In the genomic region with DNA sequence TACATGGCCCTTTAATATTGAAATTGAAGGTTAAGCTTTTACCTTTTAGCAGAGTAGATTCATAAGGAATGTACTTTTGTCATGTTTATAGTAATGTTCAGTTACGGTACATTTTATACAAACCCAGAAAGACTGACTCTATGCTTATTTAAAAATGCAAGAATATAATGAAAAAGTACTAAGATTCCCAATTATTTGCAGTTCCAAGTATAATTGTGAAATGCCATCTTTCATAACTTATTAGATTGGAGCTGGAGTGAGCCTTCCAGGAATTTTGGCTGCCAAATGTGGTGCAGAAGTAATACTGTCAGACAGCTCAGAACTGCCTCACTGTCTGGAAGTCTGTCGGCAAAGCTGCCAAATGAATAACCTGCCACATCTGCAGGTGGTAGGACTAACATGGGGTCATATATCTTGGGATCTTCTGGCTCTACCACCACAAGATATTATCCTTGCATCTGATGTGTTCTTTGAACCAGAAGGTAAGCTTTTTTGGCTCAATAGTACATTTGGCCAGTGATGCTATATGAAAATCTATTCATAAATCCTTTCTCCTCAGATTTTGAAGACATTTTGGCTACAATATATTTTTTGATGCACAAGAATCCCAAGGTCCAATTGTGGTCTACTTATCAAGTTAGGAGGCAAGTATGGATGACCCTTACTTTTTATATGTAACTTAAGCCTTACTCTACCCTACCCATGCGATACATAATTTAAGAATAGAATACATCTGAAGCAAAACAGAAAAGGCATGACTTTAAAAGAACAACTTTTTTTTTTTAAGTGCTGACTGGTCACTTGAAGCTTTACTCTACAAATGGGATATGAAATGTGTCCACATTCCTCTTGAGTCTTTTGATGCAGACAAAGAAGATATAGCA, we compare ENCODE assay signal across 8 cellular contexts. TPM values are rescaled to one million over a fixed set of nuclear protein-coding genes. Genes with fewer than 3 reads are reported as not detected.
DNase-seq lines count a peak whose midpoint lies in the region; ATAC-seq, FAIRE-seq and TF ChIP-seq lines count a peak whose summit lies in the region.

No MANE protein-coding gene starts in this region.

- no peak overlapping the region for H3K18ac ChIP-seq in mesenchymal stem cell (ENCODE audit: low read depth in 1 of 2, low read length in 2 of 2)

- H4K20me1 ChIP-seq in GM23338 (replicated peaks; ENCODE audit: insufficient read depth) = peaks cover 38% of the 10 kb centered on the region

- H3K27me3 ChIP-seq in GM23338 (ENCODE audit: insufficient read depth) (no peaks in the 10 kb centered on the region), mesenchymal stem cell (ENCODE audit: control insufficient read depth in 1 of 2, insufficient read depth in 1 of 2, low read length in 2 of 2) (no peaks in the 10 kb centered on the region)

- 100% methylated on average over 1 of the region's 3 CpGs for WGBS in mesenchymal stem cell

- H3K9ac ChIP-seq in mesenchymal stem cell (ENCODE audit: low read length) = peak overlapping the region; percentile 95
- no peak overlapping the region for H3K9ac ChIP-seq in kidney (ENCODE audit: low read length in 2 of 2)

- H2BK120ac ChIP-seq in mesenchymal stem cell (ENCODE audit: low read depth, low read length) = no peak overlapping the region

- no peak for ATAC-seq in GM23338
- ATAC-seq in GM18909 (IDR thresholded peaks at IDR 0.05; ENCODE audit: poor library complexity, unreplicated experiment) = no peak

- H2AK5ac ChIP-seq in mesenchymal stem cell (ENCODE audit: low read length, severe bottlenecking) = no peak overlapping the region

- H3K27me3 Mint-ChIP-seq in CD14-positive monocyte (ENCODE audit: low read depth in 3 of 3) (peaks cover 0 to 2% (median 2%) of the 10 kb centered on the region in 3 donors), GM23338 (ENCODE audit: insufficient read depth, low read depth, poor library complexity) (peaks cover 23% of the 10 kb centered on the region)
- no peaks in the 10 kb centered on the region for H3K27me3 Mint-ChIP-seq in activated CD4-positive, alpha-beta memory T cell treated with anti-CD3 and anti-CD28 coated beads, Interleukin-2, amount 10 ng/mL, durations not matched to agents 7 days and 5 days

- H3K9me2 ChIP-seq in GM23338 (ENCODE audit: insufficient read depth) = no peaks in the 10 kb centered on the region

- H3K27ac Mint-ChIP-seq in CD14-positive monocyte (peak overlapping the region in 5 of 7 donors; percentile 11 to 98 (median 15)), GM23338 (no peak overlapping the region)
- peak overlapping the region; percentile 91 for H3K27ac Mint-ChIP-seq in activated CD4-positive, alpha-beta memory T cell treated with anti-CD3 and anti-CD28 coated beads, Interleukin-2, amount 10 ng/mL, durations not matched to agents 7 days and 5 days

- H2AFZ ChIP-seq in GM23338 (no peak overlapping the region), mesenchymal stem cell (ENCODE audit: low read depth, low read length) (no peak overlapping the region)

- peak overlapping the region; percentile 97; the same call in 1 of the 2 replicates for H3K4me3 ChIP-seq in GM23338
- H3K4me3 ChIP-seq in mesenchymal stem cell (ENCODE audit: insufficient read depth in 1 of 2, low read depth in 1 of 2, low read length in 2 of 2) = peak overlapping the region in 1 of 2 experiments; percentile 95
- H3K4me3 ChIP-seq in kidney (ENCODE audit: low read length in 2 of 2) = peak overlapping the region in 1 of 2 donors; percentile 95

- no peak for FAIRE-seq in kidney (lab: Jason Lieb, UNC)

- H3K36me3 ChIP-seq in GM23338 (ENCODE audit: insufficient read depth) (peaks cover 37% of the 10 kb centered on the region), mesenchymal stem cell (ENCODE audit: control insufficient read depth in 1 of 2, insufficient read depth in 2 of 2, low read depth in 1 of 2, low read length in 2 of 2) (peaks cover 12 to 63% of the 10 kb centered on the region in 2 experiments), kidney (ENCODE audit: control insufficient read depth in 1 of 2, insufficient read depth in 2 of 2, low read length in 2 of 2) (peaks cover 23 to 47% of the 10 kb centered on the region in 2 donors)

- H3K23ac ChIP-seq in mesenchymal stem cell (ENCODE audit: low read length in 2 of 2) = no peak overlapping the region

- intact Hi-C loops in CD14-positive monocyte (cut with micrococcal nuclease) = loop anchor here in 1 of 2 donors (10.0 kb wide), 1 partner anchor 468 kb away; a partner anchor contains a TSS
- intact Hi-C loops in kidney (cut with DNase I) = no loop called here

- no peak overlapping the region for H3K4me3 Mint-ChIP-seq in CD14-positive monocyte
- H3K4me3 Mint-ChIP-seq in GM23338 = peak overlapping the region; percentile 99
- H3K4me3 Mint-ChIP-seq in activated CD4-positive, alpha-beta memory T cell treated with anti-CD3 and anti-CD28 coated beads, Interleukin-2, amount 10 ng/mL, durations not matched to agents 7 days and 5 days = peak overlapping the region; percentile 93

- H3K14ac ChIP-seq in mesenchymal stem cell (ENCODE audit: low read length in 2 of 2) = no peak overlapping the region

- CTCF ChIA-PET in activated CD4-positive, alpha-beta memory T cell treated with anti-CD3 and anti-CD28 coated beads, Interleukin-2, amount 10 ng/mL, durations not matched to agents 7 days and 5 days (lab: Charles Lee) = interaction anchor here (1.1 kb wide), 1 partner anchor 19 kb away, joined by 4 read pairs; no protein-coding TSS in a partner anchor

- no peak overlapping the region for H2BK12ac ChIP-seq in mesenchymal stem cell (ENCODE audit: low read length in 2 of 2)

- H4K8ac ChIP-seq in mesenchymal stem cell (ENCODE audit: low read length) = no peak overlapping the region

- no peaks in the 10 kb centered on the region for H3K9me3 ChIP-seq in mesenchymal stem cell (ENCODE audit: control insufficient read depth, low read length)
- no peaks in the 10 kb centered on the region for H3K9me3 ChIP-seq in kidney (ENCODE audit: control insufficient read depth in 1 of 2, low read length in 2 of 2)

- H3K9me3 Mint-ChIP-seq in CD14-positive monocyte = peaks cover 0 to 2% (median 0%) of the 10 kb centered on the region in 7 donors
- H3K9me3 Mint-ChIP-seq in GM23338 = peaks cover 9% of the 10 kb centered on the region; the same call in 1 of the 3 replicates
- H3K9me3 Mint-ChIP-seq in activated CD4-positive, alpha-beta memory T cell treated with anti-CD3 and anti-CD28 coated beads, Interleukin-2, amount 10 ng/mL, durations not matched to agents 7 days and 5 days = no peaks in the 10 kb centered on the region

- no peak for TF ChIP-seq CTCF in CD14-positive monocyte (IDR thresholded peaks at IDR 0.05)
- TF ChIP-seq CTCF in GM23338 (conservative IDR thresholded peaks at IDR 0.05; ENCODE audit: low read depth in 2 of 2) = no peak
- no peak for TF ChIP-seq CTCF in kidney (IDR thresholded peaks at IDR 0.05; ENCODE audit: borderline replicate concordance, extremely low read depth, insufficient read depth)

- H3K27ac ChIP-seq in GM23338 (ENCODE audit: low read depth) (peak overlapping the region; percentile 63; the same call in 1 of the 2 replicates), mesenchymal stem cell (ENCODE audit: low read length, poor library complexity, severe bottlenecking) (peak overlapping the region; percentile 23), kidney (ENCODE audit: low read depth in 2 of 2, low read length in 2 of 2) (no peak overlapping the region)

- no peak overlapping the region for H2BK15ac ChIP-seq in mesenchymal stem cell (ENCODE audit: low read depth, poor library complexity, severe bottlenecking)

- H3K36me3 Mint-ChIP-seq in CD14-positive monocyte (peaks cover 47 to 65% of the 10 kb centered on the region in 2 donors), GM23338 (ENCODE audit: low read depth) (peaks cover 73% of the 10 kb centered on the region)
- peaks cover 64% of the 10 kb centered on the region for H3K36me3 Mint-ChIP-seq in activated CD4-positive, alpha-beta memory T cell treated with anti-CD3 and anti-CD28 coated beads, Interleukin-2, amount 10 ng/mL, durations not matched to agents 7 days and 5 days (ENCODE audit: low read depth)

- no peaks in the 10 kb centered on the region for H3K79me1 ChIP-seq in mesenchymal stem cell (replicated peaks; ENCODE audit: low read length, poor library complexity, severe bottlenecking)

- peak overlapping the region; percentile 99; the same call in 1 of the 2 replicates for H3K4me2 ChIP-seq in GM23338
- no peak overlapping the region for H3K4me2 ChIP-seq in mesenchymal stem cell (ENCODE audit: low read length, poor library complexity, severe bottlenecking)

- peaks cover 65% of the 10 kb centered on the region for H3K79me2 ChIP-seq in GM23338 (replicated peaks; ENCODE audit: insufficient read depth)

- POLR2A ChIA-PET in activated CD4-positive, alpha-beta memory T cell treated with anti-CD3 and anti-CD28 coated beads, Interleukin-2, amount 10 ng/mL, durations not matched to agents 7 days and 5 days (lab: Charles Lee) = interaction anchor here (1.0 to 2.6 kb wide), 9 partner anchors 10 to 175 kb away, joined by 3 to 11 read pairs (median 3); no protein-coding TSS in a partner anchor

- peaks cover 47% of the 10 kb centered on the region for H3K4me1 Mint-ChIP-seq in CD14-positive monocyte
- peaks cover 20% of the 10 kb centered on the region for H3K4me1 Mint-ChIP-seq in GM23338
- H3K4me1 Mint-ChIP-seq in activated CD4-positive, alpha-beta memory T cell treated with anti-CD3 and anti-CD28 coated beads, Interleukin-2, amount 10 ng/mL, durations not matched to agents 7 days and 5 days = peaks cover 56% of the 10 kb centered on the region

- H3K4ac ChIP-seq in mesenchymal stem cell (ENCODE audit: low read depth in 1 of 2, low read length in 2 of 2) = no peak overlapping the region

- H3K4me1 ChIP-seq in GM23338 (ENCODE audit: insufficient read depth) (peaks cover 11% of the 10 kb centered on the region), mesenchymal stem cell (ENCODE audit: control insufficient read depth, insufficient read depth, low read depth, low read length) (peaks cover 2% of the 10 kb centered on the region), kidney (ENCODE audit: control insufficient read depth in 1 of 2, insufficient read depth in 1 of 2, low read depth in 1 of 2, low read length in 2 of 2) (peaks cover 15 to 25% of the 10 kb centered on the region in 2 donors)

- H4K91ac ChIP-seq in mesenchymal stem cell (ENCODE audit: low read length) = no peak overlapping the region

- DNase-seq in CD14-positive monocyte (ENCODE audit: low spot score) (no peak), GM23338 (ENCODE audit: low spot score) (no peak), mesenchymal stem cell (no peak), AG20443 (ENCODE audit: low spot score) (no peak), kidney (no peak)
- DNase-seq in activated CD4-positive, alpha-beta memory T cell treated with anti-CD3 and anti-CD28 coated beads, Interleukin-2, amount 10 ng/mL, durations not matched to agents 7 days and 5 days = no peak
- no peak for DNase-seq in effector CD4-positive, alpha-beta T cell

- H3F3A ChIP-seq in GM23338 (replicated peaks; ENCODE audit: low read depth) = peaks cover 48% of the 10 kb centered on the region

- H2BK5ac ChIP-seq in mesenchymal stem cell (ENCODE audit: low read depth, low read length, poor library complexity, severe bottlenecking) = no peak overlapping the region

RNA-seq across cellular contexts. Expression of a gene that starts 4.2 kb away (rescaled TPM):
- polyA plus RNA-seq in CD14-positive monocyte = 100 to 1,000 TPM; 124 to 125 TPM
- 524 and 547 TPM in 2 replicates for total RNA-seq in GM23338 (2014; rRNA removed; shearing (Covaris generic))
- 305 and 317 TPM in 2 replicates for polyA plus RNA-seq in GM23338 (2016; fragmentation: Nextera tagmentation; extraction: Ambion mirVana)
- total RNA-seq in activated CD4-positive, alpha-beta memory T cell treated with anti-CD3 and anti-CD28 coated beads, Interleukin-2, amount 10 ng/mL, durations not matched to agents 7 days and 5 days = 100 to 1,000 TPM; 316 to 325 TPM
- polyA plus RNA-seq in mesenchymal stem cell (2013, experiment 1 of 2) = 127 TPM
- polyA plus RNA-seq in mesenchymal stem cell (2013, experiment 2 of 2) = 137 TPM
- total RNA-seq in kidney = 155 TPM
- polyA plus RNA-seq in kidney (ENCODE audit: insufficient read depth, low read depth, low replicate concordance) = 129 TPM

RNA-seq across cellular contexts. Expression of a gene that starts 4.9 kb away (rescaled TPM):
- polyA plus RNA-seq in CD14-positive monocyte = 10 to 100 TPM; 23.8 to 24.8 TPM
- 25.5 and 35.3 TPM in 2 replicates for total RNA-seq in GM23338 (2014; rRNA removed; shearing (Covaris generic))
- 9.3 and 10.2 TPM in 2 replicates for polyA plus RNA-seq in GM23338 (2016; fragmentation: Nextera tagmentation; extraction: Ambion mirVana)
- 10 to 100 TPM; 24.5 to 28.2 TPM for total RNA-seq in activated CD4-positive, alpha-beta memory T cell treated with anti-CD3 and anti-CD28 coated beads, Interleukin-2, amount 10 ng/mL, durations not matched to agents 7 days and 5 days
- polyA plus RNA-seq in mesenchymal stem cell (2013, experiment 1 of 2) = 24.6 TPM
- 23.7 TPM for polyA plus RNA-seq in mesenchymal stem cell (2013, experiment 2 of 2)
- 22.6 TPM for total RNA-seq in kidney
- 12.5 TPM for polyA plus RNA-seq in kidney (ENCODE audit: insufficient read depth, low read depth, low replicate concordance)

RNA-seq across cellular contexts. Expression of a gene that starts 6.3 kb away (rescaled TPM):
- polyA plus RNA-seq in CD14-positive monocyte = 10 to 100 TPM; 56.5 to 71.3 TPM
- 41.6 and 43.2 TPM in 2 replicates for total RNA-seq in GM23338 (2014; rRNA removed; shearing (Covaris generic))
- polyA plus RNA-seq in GM23338 (2016; fragmentation: Nextera tagmentation; extraction: Ambion mirVana) = 51.6 and 55.9 TPM in 2 replicates
- 10 to 100 TPM; 43.0 to 48.0 TPM for total RNA-seq in activated CD4-positive, alpha-beta memory T cell treated with anti-CD3 and anti-CD28 coated beads, Interleukin-2, amount 10 ng/mL, durations not matched to agents 7 days and 5 days
- polyA plus RNA-seq in mesenchymal stem cell (2013, experiment 1 of 2) = 35.5 TPM
- polyA plus RNA-seq in mesenchymal stem cell (2013, experiment 2 of 2) = 38.7 TPM
- total RNA-seq in kidney = 38.2 TPM
- 53.0 TPM for polyA plus RNA-seq in kidney (ENCODE audit: insufficient read depth, low read depth, low replicate concordance)

RNA-seq across cellular contexts. Expression of a gene that starts 6.6 kb away (rescaled TPM):
- polyA plus RNA-seq in CD14-positive monocyte (10 to 100 TPM; 24.6 to 26.2 TPM), GM23338 (2016; fragmentation: Nextera tagmentation; extraction: Ambion mirVana) (11.4 and 12.7 TPM in 2 replicates), kidney (ENCODE audit: insufficient read depth, low read depth, low replicate concordance) (34.3 TPM)
- total RNA-seq in GM23338 (2014; rRNA removed; shearing (Covaris generic)) = 11.3 and 12.8 TPM in 2 replicates
- 10 to 100 TPM; 66.8 to 68.0 TPM for total RNA-seq in activated CD4-positive, alpha-beta memory T cell treated with anti-CD3 and anti-CD28 coated beads, Interleukin-2, amount 10 ng/mL, durations not matched to agents 7 days and 5 days
- 23.3 TPM for polyA plus RNA-seq in mesenchymal stem cell (2013, experiment 1 of 2)
- polyA plus RNA-seq in mesenchymal stem cell (2013, experiment 2 of 2) = 24.1 TPM
- 23.6 TPM for total RNA-seq in kidney

RNA-seq across cellular contexts. Expression of a gene that starts 22.2 kb away (rescaled TPM):
- under 1 TPM; 0.30 to 0.81 TPM for polyA plus RNA-seq in CD14-positive monocyte
- total RNA-seq in GM23338 (2014; rRNA removed; shearing (Covaris generic)) = 29.2 and 46.6 TPM in 2 replicates
- polyA plus RNA-seq in GM23338 (2016; fragmentation: Nextera tagmentation; extraction: Ambion mirVana) = 11.4 and 12.1 TPM in 2 replicates
- total RNA-seq in activated CD4-positive, alpha-beta memory T cell treated with anti-CD3 and anti-CD28 coated beads, Interleukin-2, amount 10 ng/mL, durations not matched to agents 7 days and 5 days = 1 to 10 TPM; 7.5 to 8.5 TPM
- polyA plus RNA-seq in mesenchymal stem cell (2013, experiment 1 of 2) = 167 TPM
- 173 TPM for polyA plus RNA-seq in mesenchymal stem cell (2013, experiment 2 of 2)
- 130 TPM for total RNA-seq in kidney
- 72.4 TPM for polyA plus RNA-seq in kidney (ENCODE audit: insufficient read depth, low read depth, low replicate concordance)

Comparison
In these comparisons a context has a peak if more than half of its experiments do, and no peak if none do; other contexts are left out.
1. H3K4me3 Mint-ChIP-seq: peak in GM23338 (single experiment) and activated CD4-positive, alpha-beta memory T cell treated with anti-CD3 and anti-CD28 coated beads, Interleukin-2, amount 10 ng/mL, durations not matched to agents 7 days and 5 days (single experiment); none in CD14-positive monocyte (0 of 2).
2. H3K27ac ChIP-seq: peak in GM23338 (single experiment) and mesenchymal stem cell (single experiment); none in kidney (0 of 2).